In genomic region chr22:25413620-25414019, GRCh38 we compare ENCODE assay signal across 1 cellular context.
TF ChIP-seq lines count a peak whose summit lies in the region.

No MANE protein-coding gene starts in this region.

TF ChIP-seq in HEK293, 187 proteins besides CTCF, POLR2A, EP300 and RAD21 (continued from another document):
- TF ChIP-seq ZNF518A (tag by site-specific recombination; conservative IDR thresholded peaks at IDR 0.05; ENCODE audit: low read depth): no peak
- no peak for TF ChIP-seq ZBTB44 (tag by site-specific recombination; IDR thresholded peaks at IDR 0.05)
- TF ChIP-seq SETDB1 (IDR thresholded peaks at IDR 0.05; ENCODE audit: insufficient read length, low read length): peak; percentile 66
- no peak for TF ChIP-seq ZNF785 (tag by site-specific recombination; IDR thresholded peaks at IDR 0.05)
TF ChIP-seq in HEK293: peak in this region for 3.
